Comparison of ENCODE assay signal across 1 cellular context in genomic region chr14:41607119-41607785, GRCh38.
A peak's percentile ranks its signal among the peaks of the same experiment; 100 is the strongest.
TF ChIP-seq lines count a peak whose summit lies in the region.

No MANE protein-coding gene starts in this region.

TF ChIP-seq in GM23338, 12 proteins besides CTCF, POLR2A, EP300 and RAD21 (continued from another document):
- TF ChIP-seq ZNF462 (CRISPR knock-in tag; IDR thresholded peaks at IDR 0.05) (no peak), EZH2 (IDR thresholded peaks at IDR 0.05; ENCODE audit: low read depth, unreplicated experiment) (peak; percentile 50), EZH2phosphoT487 (IDR thresholded peaks at IDR 0.05; ENCODE audit: unreplicated experiment) (no peak), ZNF331 (CRISPR knock-in tag; IDR thresholded peaks at IDR 0.05; ENCODE audit: low read depth) (no peak), STAT1 (IDR thresholded peaks at IDR 0.05; ENCODE audit: unreplicated experiment) (no peak)
TF ChIP-seq in GM23338: peak in this region for 1.
